ENCODE assay signal across 13 cellular contexts in the genomic region with DNA sequence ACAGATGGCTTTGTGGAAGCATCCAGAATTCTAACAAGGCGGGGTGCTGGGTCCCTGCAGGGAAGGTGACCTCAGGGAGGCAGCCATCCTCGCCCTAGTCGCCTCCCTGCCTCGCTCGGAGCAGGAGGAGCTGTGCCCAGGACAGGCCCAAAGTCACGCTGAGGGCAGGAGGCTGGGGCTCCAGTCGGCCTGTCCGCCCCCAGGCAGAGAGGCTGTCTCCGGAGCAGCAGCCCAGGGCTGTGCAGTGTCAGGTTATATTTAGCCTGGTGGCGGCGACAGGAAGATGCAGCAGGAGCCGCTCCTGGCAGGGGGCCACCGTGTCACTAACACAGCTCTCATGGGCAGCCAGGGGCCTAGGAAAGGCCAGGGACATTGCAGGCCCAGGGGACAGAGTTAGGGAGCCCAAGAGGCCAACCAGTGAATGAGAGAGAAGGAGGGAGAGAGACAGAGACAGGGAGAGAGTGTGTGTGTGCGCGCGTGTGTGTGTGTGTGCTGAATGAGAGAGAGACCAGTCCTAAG. TPM values are rescaled to one million over a fixed set of nuclear protein-coding genes. Genes with fewer than 3 reads are reported as not detected.
A peak's percentile ranks its signal among the peaks of the same experiment; 100 is the strongest.
DNase-seq lines count a peak whose midpoint lies in the region; ATAC-seq and TF ChIP-seq lines count a peak whose summit lies in the region.
"Had no signal": no experiment of that assay in that cellular context is flagged by ENCODE, and none has a peak within 500 bp of the region (broad histone marks: within the 10 kb centered on the region; RNA-seq: fewer than 3 reads in every experiment).

No MANE protein-coding gene starts in this region.

- no peaks in the 10 kb centered on the region for H3K36me3 ChIP-seq in GM23248 (ENCODE audit: low read depth)
- H3K36me3 ChIP-seq in esophagus squamous epithelium = no peaks in the 10 kb centered on the region
- H3K36me3 ChIP-seq: upper lobe of left lung had no signal

- no peaks in the 10 kb centered on the region for H3K36me3 Mint-ChIP-seq in T-helper 2 cell treated with Interferon-gamma antibody and Interleukin-4, amounts not matched to agents 5 μg/mL and 100 μg/mL, for 36 hours (ENCODE audit: low read depth)

- no peak overlapping the region for H3K4me2 ChIP-seq in GM23248 (ENCODE audit: unreplicated experiment)

- peaks cover 19% of the 10 kb centered on the region for H3K27me3 Mint-ChIP-seq in T-helper 2 cell treated with Interferon-gamma antibody and Interleukin-4, amounts not matched to agents 5 μg/mL and 100 μg/mL, for 36 hours (ENCODE audit: low read depth)

- in situ Hi-C loops in GM23248 (cut with MboI) = no loop called here

- no peaks in the 10 kb centered on the region for H3K9me2 ChIP-seq in GM23248 (ENCODE audit: insufficient read depth)

- no peak overlapping the region for H3K9ac ChIP-seq in GM23248

- H4K20me1 ChIP-seq in GM23248 (ENCODE audit: insufficient read depth) = no peaks in the 10 kb centered on the region

- 41 to 48% methylated on average over 14 to 16 of the region's 16 CpGs for whole genome bisulfite sequencing in GM23248 (ENCODE audit: low coverage in 1 of 2, low lambda C conversion rate in 2 of 2, missing lambda C conversion rate in 2 of 2), 2 experiments
- WGBS in esophagus squamous epithelium, 2 donors = 41 to 57% methylated on average over 3 to 5 of the region's 16 CpGs

- peaks cover 2% of the 10 kb centered on the region for H3K4me1 Mint-ChIP-seq in T-helper 2 cell treated with Interferon-gamma antibody and Interleukin-4, amounts not matched to agents 5 μg/mL and 100 μg/mL, for 36 hours (ENCODE audit: low read depth)

- no peak overlapping the region for H3K27ac Mint-ChIP-seq in T-helper 2 cell treated with Interferon-gamma antibody and Interleukin-4, amounts not matched to agents 5 μg/mL and 100 μg/mL, for 36 hours
- H3K27ac Mint-ChIP-seq: activated naive CD4-positive, alpha-beta T cell treated with anti-CD3 and anti-CD28 coated beads for 36 hours had no signal

- DNase-seq in GM23248 (peak; percentile 21), NCI-H2171 treated with DMSO at 0.1 percent for 48 hours (lab: John Stamatoyannopoulos, UW) (peak; percentile 69), cerebellar nuclear complex (lab: John Stamatoyannopoulos, UW) (peak; percentile 44 to 62), myocyte (ENCODE audit: low read depth) (peak; percentile 45), esophagus squamous epithelium (lab: John Stamatoyannopoulos, UW) (no peak)
- DNase-seq in T-helper 2 cell treated with Interferon-gamma antibody and Interleukin-4, amounts not matched to agents 5 μg/mL and 100 μg/mL, for 36 hours (ENCODE audit: low spot score) = no peak
- DNase-seq: activated naive CD4-positive, alpha-beta T cell treated with anti-CD3 and anti-CD28 coated beads for 36 hours; NCI-H774 had no signal

- H3K27ac ChIP-seq in GM23248 (no peak overlapping the region), esophagus squamous epithelium (peak overlapping the region in 1 of 4 donors; percentile 3)
- H3K27ac ChIP-seq: upper lobe of left lung had no signal

- intact Hi-C loops in esophagus squamous epithelium (cut with DNase I) = no loop called here

- H3K4me3 Mint-ChIP-seq in T-helper 2 cell treated with Interferon-gamma antibody and Interleukin-4, amounts not matched to agents 5 μg/mL and 100 μg/mL, for 36 hours = no peak overlapping the region
- H3K4me3 Mint-ChIP-seq: activated naive CD4-positive, alpha-beta T cell treated with anti-CD3 and anti-CD28 coated beads for 36 hours had no signal

- no peaks in the 10 kb centered on the region for H3K9me3 Mint-ChIP-seq in T-helper 2 cell treated with Interferon-gamma antibody and Interleukin-4, amounts not matched to agents 5 μg/mL and 100 μg/mL, for 36 hours
- H3K9me3 Mint-ChIP-seq: activated naive CD4-positive, alpha-beta T cell treated with anti-CD3 and anti-CD28 coated beads for 36 hours had no signal

- no peaks in the 10 kb centered on the region for H3F3A ChIP-seq in GM23248 (ENCODE audit: insufficient read depth)

- peaks cover 52% of the 10 kb centered on the region for H3K27me3 ChIP-seq in GM23248 (replicated peaks; ENCODE audit: insufficient read depth)
- H3K27me3 ChIP-seq in esophagus squamous epithelium = peaks cover 0 to 77% (median 0%) of the 10 kb centered on the region in 4 donors

- no peak for ATAC-seq in HG03342 (IDR thresholded peaks at IDR 0.05; ENCODE audit: unreplicated experiment)
- no peak for ATAC-seq in HG02798 (IDR thresholded peaks at IDR 0.05; ENCODE audit: poor library complexity, unreplicated experiment)

- H3K4me1 ChIP-seq in GM23248 (ENCODE audit: insufficient read depth) (no peaks in the 10 kb centered on the region), esophagus squamous epithelium (peaks cover 0 to 38% (median 0%) of the 10 kb centered on the region in 3 donors)

- TF ChIP-seq POLR2A in esophagus squamous epithelium (IDR thresholded peaks at IDR 0.05) = no peak

- H3K79me2 ChIP-seq in GM23248 (ENCODE audit: insufficient read depth) = no peaks in the 10 kb centered on the region

- no peak for TF ChIP-seq CTCF in esophagus squamous epithelium (IDR thresholded peaks at IDR 0.05)

- H3K4me3 ChIP-seq in GM23248 = no peak overlapping the region
- H3K4me3 ChIP-seq in esophagus squamous epithelium = no peak overlapping the region
- H3K4me3 ChIP-seq: upper lobe of left lung had no signal

- no peaks in the 10 kb centered on the region for H3K9me3 ChIP-seq in GM23248 (ENCODE audit: low read depth)
- H3K9me3 ChIP-seq in esophagus squamous epithelium = no peaks in the 10 kb centered on the region
- H3K9me3 ChIP-seq: upper lobe of left lung had no signal

- no peak overlapping the region for H2AFZ ChIP-seq in GM23248

RNA-seq across cellular contexts. Expression of gene KCNH2, which starts 13.5 kb away (rescaled TPM):
- not detected in 2 replicates for total RNA-seq in GM23248 (2014; rRNA removed; shearing (Covaris generic))
- polyA plus RNA-seq in GM23248 (2016; fragmentation: Nextera tagmentation; extraction: Ambion mirVana) = not detected in 2 replicates
- total RNA-seq in myocyte = 6.9 and 8.7 TPM in 2 replicates
- polyA plus RNA-seq in myocyte (2012) = 2.3 TPM
- 1 to 10 TPM in 1 of 4 donors, under 1 TPM in 3; 0.19 to 2.5 (median 0.72) TPM for total RNA-seq in esophagus squamous epithelium
- total RNA-seq: osteocyte had no signal

RNA-seq across cellular contexts. Expression of gene NOS3, which starts 26.2 kb away (rescaled TPM):
- 0.13 and 0.32 TPM in 2 replicates for total RNA-seq in GM23248 (2014; rRNA removed; shearing (Covaris generic))
- polyA plus RNA-seq in GM23248 (2016; fragmentation: Nextera tagmentation; extraction: Ambion mirVana) = 0.61 and 0.83 TPM in 2 replicates
- total RNA-seq in myocyte (not detected in 2 replicates), esophagus squamous epithelium (1 to 10 TPM; 1.4 to 3.2 (median 2.2) TPM)
- polyA plus RNA-seq in myocyte (2012) = not detected

RNA-seq across cellular contexts. Expression of gene ATG9B, which starts 59.6 kb away (rescaled TPM):
- not detected in 2 replicates for total RNA-seq in GM23248 (2014; rRNA removed; shearing (Covaris generic))
- 0.79 and 0.81 TPM in 2 replicates for polyA plus RNA-seq in GM23248 (2016; fragmentation: Nextera tagmentation; extraction: Ambion mirVana)
- total RNA-seq in myocyte (0.11 and 0.21 TPM in 2 replicates), esophagus squamous epithelium (10 to 100 TPM in 2 of 4 donors, 1 to 10 TPM in 2; 1.5 to 45.2 (median 12.8) TPM)
- 0.57 TPM for polyA plus RNA-seq in myocyte (2012)
- total RNA-seq: HT1080 had no signal

Comparison
In these comparisons a context has a peak if more than half of its experiments do, and no peak if none do; other contexts are left out.
1. DNase-seq: peak in GM23248 (single experiment), NCI-H2171 treated with DMSO at 0.1 percent for 48 hours (single experiment), cerebellar nuclear complex (2 of 2) and myocyte (single experiment); none in T-helper 2 cell treated with Interferon-gamma antibody and Interleukin-4, amounts not matched to agents 5 μg/mL and 100 μg/mL, for 36 hours (single experiment) and esophagus squamous epithelium (single experiment).